1 cellular context compared by ENCODE assay signal in the genomic region with DNA sequence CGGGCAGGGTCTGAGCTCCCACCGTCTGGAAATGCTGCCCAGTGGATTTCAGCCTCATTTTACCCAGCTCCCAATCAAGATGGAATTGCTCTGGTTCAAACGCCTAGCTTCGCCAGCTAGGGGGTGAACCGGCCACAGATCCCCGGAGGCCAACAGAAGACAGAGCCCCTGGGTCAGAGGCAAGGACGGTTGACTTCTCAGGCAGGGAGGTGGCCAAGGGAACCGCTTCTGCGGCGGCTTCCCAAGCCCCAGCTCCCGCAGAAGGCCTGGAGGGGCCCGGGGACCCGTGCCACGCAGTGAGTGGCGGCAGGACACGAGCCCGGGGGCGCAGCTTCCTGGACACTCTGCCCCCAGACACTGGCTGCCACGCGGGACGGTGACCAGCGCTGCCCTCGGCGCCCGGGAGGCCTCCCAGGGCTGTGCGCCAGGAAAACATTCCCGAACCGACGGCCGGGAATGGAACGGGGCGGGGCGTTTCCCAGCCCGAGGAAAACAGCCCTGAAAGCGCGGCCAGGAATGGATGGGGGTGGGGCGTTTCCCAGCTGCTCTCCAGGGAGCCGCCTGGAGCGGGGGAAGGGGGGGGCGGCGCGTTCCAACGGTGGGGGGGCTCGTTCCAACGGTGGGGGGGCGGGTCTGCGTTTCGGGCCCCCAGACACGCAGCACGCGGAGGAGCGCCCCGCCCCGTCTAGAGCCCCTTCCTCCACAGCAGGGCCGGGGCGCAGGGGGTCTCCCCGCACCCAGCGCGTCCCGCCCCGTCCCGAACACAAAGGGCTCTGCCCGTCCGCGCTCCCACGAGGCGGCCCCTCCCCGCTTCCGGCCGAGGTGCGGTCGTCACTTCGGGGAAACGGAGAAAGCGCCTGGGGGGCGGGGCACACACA.
TF ChIP-seq lines count a peak whose summit lies in the region.

No MANE protein-coding gene starts in this region.

TF ChIP-seq in HepG2, 621 proteins besides CTCF, POLR2A, EP300 and RAD21 (continued from another document):
- TF ChIP-seq ZNF256 (CRISPR knock-in tag; conservative IDR thresholded peaks at IDR 0.05): no peak
- peak; percentile 50; the same call in 1 of the 2 replicates for TF ChIP-seq NRL (CRISPR knock-in tag; IDR thresholded peaks at IDR 0.05; ENCODE audit: borderline replicate concordance)
- peak; percentile 83 for TF ChIP-seq MEIS1 (CRISPR knock-in tag; IDR thresholded peaks at IDR 0.05; ENCODE audit: borderline replicate concordance)
- peak; percentile 65; the same call in 1 of the 2 replicates for TF ChIP-seq JUND (CRISPR knock-in tag; IDR thresholded peaks at IDR 0.05)
- TF ChIP-seq, protein P1, sequence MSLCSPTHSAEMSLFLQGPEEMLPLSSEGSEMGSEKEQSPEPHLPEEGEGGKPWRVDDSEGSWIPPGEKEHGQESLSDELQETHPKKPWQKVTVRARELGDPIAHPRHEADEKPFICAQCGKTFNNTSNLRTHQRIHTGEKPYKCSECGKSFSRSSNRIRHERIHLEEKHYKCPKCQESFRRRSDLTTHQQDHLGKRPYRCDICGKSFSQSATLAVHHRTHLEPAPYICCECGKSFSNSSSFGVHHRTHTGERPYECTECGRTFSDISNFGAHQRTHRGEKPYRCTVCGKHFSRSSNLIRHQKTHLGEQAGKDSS (CRISPR knock-in tag; IDR thresholded peaks at IDR 0.05; ENCODE audit: borderline replicate concordance, low read depth): peak; percentile 38
- TF ChIP-seq ZNF260 (CRISPR knock-in tag; IDR thresholded peaks at IDR 0.05; ENCODE audit: borderline replicate concordance, low read depth): no peak
- peak; percentile 74; the same call in 1 of the 2 replicates for TF ChIP-seq ZNF34 (CRISPR knock-in tag; IDR thresholded peaks at IDR 0.05; ENCODE audit: borderline replicate concordance)
- TF ChIP-seq NKX3-1 (CRISPR knock-in tag; IDR thresholded peaks at IDR 0.05): no peak
- 0 out of 2 replicates have a peak, but pooled peaks have one; percentile 19 for TF ChIP-seq MIXL1 (CRISPR knock-in tag; IDR thresholded peaks at IDR 0.05)
- TF ChIP-seq SIN3B (IDR thresholded peaks at IDR 0.05; ENCODE audit: low read length): no peak
- TF ChIP-seq ZFP82 (CRISPR knock-in tag; IDR thresholded peaks at IDR 0.05; ENCODE audit: borderline replicate concordance): no peak
- TF ChIP-seq RXRB (CRISPR knock-in tag; IDR thresholded peaks at IDR 0.05; ENCODE audit: borderline replicate concordance): peak; percentile 50
- TF ChIP-seq, protein P2, sequence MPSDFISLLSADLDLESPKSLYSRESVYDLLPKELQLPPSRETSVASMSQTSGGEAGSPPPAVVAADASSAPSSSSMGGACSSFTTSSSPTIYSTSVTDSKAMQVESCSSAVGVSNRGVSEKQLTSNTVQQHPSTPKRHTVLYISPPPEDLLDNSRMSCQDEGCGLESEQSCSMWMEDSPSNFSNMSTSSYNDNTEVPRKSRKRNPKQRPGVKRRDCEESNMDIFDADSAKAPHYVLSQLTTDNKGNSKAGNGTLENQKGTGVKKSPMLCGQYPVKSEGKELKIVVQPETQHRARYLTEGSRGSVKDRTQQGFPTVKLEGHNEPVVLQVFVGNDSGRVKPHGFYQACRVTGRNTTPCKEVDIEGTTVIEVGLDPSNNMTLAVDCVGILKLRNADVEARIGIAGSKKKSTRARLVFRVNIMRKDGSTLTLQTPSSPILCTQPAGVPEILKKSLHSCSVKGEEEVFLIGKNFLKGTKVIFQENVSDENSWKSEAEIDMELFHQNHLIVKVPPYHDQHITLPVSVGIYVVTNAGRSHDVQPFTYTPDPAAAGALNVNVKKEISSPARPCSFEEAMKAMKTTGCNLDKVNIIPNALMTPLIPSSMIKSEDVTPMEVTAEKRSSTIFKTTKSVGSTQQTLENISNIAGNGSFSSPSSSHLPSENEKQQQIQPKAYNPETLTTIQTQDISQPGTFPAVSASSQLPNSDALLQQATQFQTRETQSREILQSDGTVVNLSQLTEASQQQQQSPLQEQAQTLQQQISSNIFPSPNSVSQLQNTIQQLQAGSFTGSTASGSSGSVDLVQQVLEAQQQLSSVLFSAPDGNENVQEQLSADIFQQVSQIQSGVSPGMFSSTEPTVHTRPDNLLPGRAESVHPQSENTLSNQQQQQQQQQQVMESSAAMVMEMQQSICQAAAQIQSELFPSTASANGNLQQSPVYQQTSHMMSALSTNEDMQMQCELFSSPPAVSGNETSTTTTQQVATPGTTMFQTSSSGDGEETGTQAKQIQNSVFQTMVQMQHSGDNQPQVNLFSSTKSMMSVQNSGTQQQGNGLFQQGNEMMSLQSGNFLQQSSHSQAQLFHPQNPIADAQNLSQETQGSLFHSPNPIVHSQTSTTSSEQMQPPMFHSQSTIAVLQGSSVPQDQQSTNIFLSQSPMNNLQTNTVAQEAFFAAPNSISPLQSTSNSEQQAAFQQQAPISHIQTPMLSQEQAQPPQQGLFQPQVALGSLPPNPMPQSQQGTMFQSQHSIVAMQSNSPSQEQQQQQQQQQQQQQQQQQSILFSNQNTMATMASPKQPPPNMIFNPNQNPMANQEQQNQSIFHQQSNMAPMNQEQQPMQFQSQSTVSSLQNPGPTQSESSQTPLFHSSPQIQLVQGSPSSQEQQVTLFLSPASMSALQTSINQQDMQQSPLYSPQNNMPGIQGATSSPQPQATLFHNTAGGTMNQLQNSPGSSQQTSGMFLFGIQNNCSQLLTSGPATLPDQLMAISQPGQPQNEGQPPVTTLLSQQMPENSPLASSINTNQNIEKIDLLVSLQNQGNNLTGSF (CRISPR knock-in tag; IDR thresholded peaks at IDR 0.05): no peak
- TF ChIP-seq HNRNPK (IDR thresholded peaks at IDR 0.05; ENCODE audit: low read depth, low read length, poor library complexity, severe bottlenecking): no peak
- TF ChIP-seq, protein P3, sequence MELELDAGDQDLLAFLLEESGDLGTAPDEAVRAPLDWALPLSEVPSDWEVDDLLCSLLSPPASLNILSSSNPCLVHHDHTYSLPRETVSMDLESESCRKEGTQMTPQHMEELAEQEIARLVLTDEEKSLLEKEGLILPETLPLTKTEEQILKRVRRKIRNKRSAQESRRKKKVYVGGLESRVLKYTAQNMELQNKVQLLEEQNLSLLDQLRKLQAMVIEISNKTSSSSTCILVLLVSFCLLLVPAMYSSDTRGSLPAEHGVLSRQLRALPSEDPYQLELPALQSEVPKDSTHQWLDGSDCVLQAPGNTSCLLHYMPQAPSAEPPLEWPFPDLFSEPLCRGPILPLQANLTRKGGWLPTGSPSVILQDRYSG (CRISPR knock-in tag; IDR thresholded peaks at IDR 0.05): no peak
- TF ChIP-seq ZNF30 (CRISPR knock-in tag; IDR thresholded peaks at IDR 0.05): peak; percentile 82; the same call in 1 of the 2 replicates
- TF ChIP-seq MIER3 (CRISPR knock-in tag; IDR thresholded peaks at IDR 0.05; ENCODE audit: borderline replicate concordance): no peak; the same call in 1 of the 2 replicates
- TF ChIP-seq ZNF598 (CRISPR knock-in tag; IDR thresholded peaks at IDR 0.05; ENCODE audit: borderline replicate concordance): peak; percentile 81
- no peak for TF ChIP-seq ZNF207 (IDR thresholded peaks at IDR 0.05; ENCODE audit: borderline replicate concordance)
- TF ChIP-seq NCOA1 (CRISPR knock-in tag; IDR thresholded peaks at IDR 0.05): no peak
- no peak for TF ChIP-seq ZFAT (CRISPR knock-in tag; conservative IDR thresholded peaks at IDR 0.05)
- TF ChIP-seq TSC22D2 (CRISPR knock-in tag; IDR thresholded peaks at IDR 0.05; ENCODE audit: borderline replicate concordance): peak; percentile 85; the same call in 1 of the 2 replicates
- TF ChIP-seq ZBTB2 (CRISPR knock-in tag; IDR thresholded peaks at IDR 0.05; ENCODE audit: low read depth): peak; percentile 95
- no peak for TF ChIP-seq ZMYM3 (CRISPR knock-in tag; IDR thresholded peaks at IDR 0.05)
- no peak; the same call in 1 of the 2 replicates for TF ChIP-seq SRY (CRISPR knock-in tag; IDR thresholded peaks at IDR 0.05)
- TF ChIP-seq DRAP1 (CRISPR knock-in tag; IDR thresholded peaks at IDR 0.05): peak; percentile 64; the same call in 1 of the 2 replicates
- peak; percentile 99 for TF ChIP-seq AGO2 (optimal IDR thresholded peaks at IDR 0.05; ENCODE audit: low read depth, low read length)
- TF ChIP-seq MED1 (CRISPR knock-in tag; IDR thresholded peaks at IDR 0.05): peak; percentile 84
